8 cellular contexts compared by ENCODE assay signal in the genomic region with DNA sequence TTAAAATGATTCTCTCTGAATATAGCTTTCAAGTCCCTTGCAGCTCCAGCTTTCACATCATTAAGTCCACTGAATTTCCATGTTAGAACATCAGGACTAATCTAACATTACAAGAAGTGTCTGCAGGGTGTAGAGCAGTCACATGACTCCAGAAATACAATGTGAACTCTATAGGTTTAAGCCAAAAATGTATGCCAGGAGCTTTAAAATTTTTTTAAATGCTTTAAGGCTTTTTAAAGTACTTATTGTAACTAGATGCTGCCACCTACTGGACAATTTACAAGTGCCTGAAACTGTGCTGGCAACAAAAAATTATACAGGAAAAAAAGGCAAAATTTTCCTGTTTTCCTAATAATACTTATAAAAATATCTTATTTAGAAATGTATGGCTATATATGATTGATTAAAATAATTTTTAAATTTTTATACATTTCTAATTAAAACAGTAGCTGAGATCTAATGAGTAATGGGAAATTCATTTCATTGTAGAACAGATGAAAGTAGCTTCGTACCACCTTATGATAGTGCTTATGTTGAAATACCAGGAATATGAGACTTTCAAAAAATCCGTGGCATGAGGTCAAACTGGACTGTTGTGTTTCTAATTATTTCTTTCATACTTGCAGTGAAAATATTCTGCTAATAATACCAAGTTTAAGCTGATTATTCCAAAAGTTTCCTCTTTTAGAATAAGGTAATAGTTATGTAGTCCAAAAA. TPM values are rescaled to one million over a fixed set of nuclear protein-coding genes. Genes with fewer than 3 reads are reported as not detected.
DNase-seq lines count a peak whose midpoint lies in the region; ATAC-seq, FAIRE-seq and TF ChIP-seq lines count a peak whose summit lies in the region.

No MANE protein-coding gene starts in this region.

- in situ Hi-C loops in gastrocnemius medialis (cut with MboI; ENCODE audit: low sequenced_read_pairs in 4 of 4): loop anchor here in 2 of 4 donors (5.0 to 25.0 kb wide), 3 partner anchors 70 to 1045 kb away; no protein-coding TSS in a partner anchor

- H3K9me3 Mint-ChIP-seq in activated T-helper 1 cell treated with anti-CD3 and anti-CD28 coated beads, Interleukin-12 subunit alpha, Interleukin-12 subunit beta, Interleukin-2, Interleukin-4 antibody, amounts not matched to agents 30 ng/mL and 10 ng/mL and 1 ng/mL, durations not matched to agents 14 hours and 24 hours and 36 hours: no peaks in the 10 kb centered on the region

- 43 to 50% (median 48%) methylated on average over 2 of the region's 2 CpGs for whole genome bisulfite sequencing in heart left ventricle, 4 donors

- H3K4me3 Mint-ChIP-seq in activated T-helper 1 cell treated with anti-CD3 and anti-CD28 coated beads, Interleukin-12 subunit alpha, Interleukin-12 subunit beta, Interleukin-2, Interleukin-4 antibody, amounts not matched to agents 30 ng/mL and 10 ng/mL and 1 ng/mL, durations not matched to agents 14 hours and 24 hours and 36 hours: no peak overlapping the region

- H3K27me3 Mint-ChIP-seq in activated T-helper 1 cell treated with anti-CD3 and anti-CD28 coated beads, Interleukin-12 subunit alpha, Interleukin-12 subunit beta, Interleukin-2, Interleukin-4 antibody, amounts not matched to agents 30 ng/mL and 10 ng/mL and 1 ng/mL, durations not matched to agents 14 hours and 24 hours and 36 hours (ENCODE audit: insufficient read depth): peaks cover 44% of the 10 kb centered on the region

- ATAC-seq in heart left ventricle: no peak
- no peak for ATAC-seq in gastrocnemius medialis

- H3K36me3 ChIP-seq in heart left ventricle (no peaks in the 10 kb centered on the region), gastrocnemius medialis (no peaks in the 10 kb centered on the region)

- TF ChIP-seq POLR2A in heart left ventricle (IDR thresholded peaks at IDR 0.05) (no peak), gastrocnemius medialis (IDR thresholded peaks at IDR 0.05) (no peak), GM12892 (IDR thresholded peaks at IDR 0.05; ENCODE audit: low read depth, low read length) (no peak)

- H3K4me1 Mint-ChIP-seq in activated T-helper 1 cell treated with anti-CD3 and anti-CD28 coated beads, Interleukin-12 subunit alpha, Interleukin-12 subunit beta, Interleukin-2, Interleukin-4 antibody, amounts not matched to agents 30 ng/mL and 10 ng/mL and 1 ng/mL, durations not matched to agents 14 hours and 24 hours and 36 hours (ENCODE audit: low read depth): no peaks in the 10 kb centered on the region

- H3K4me3 ChIP-seq in heart left ventricle: no peak overlapping the region
- H3K4me3 ChIP-seq in foreskin fibroblast (ENCODE audit: low read depth in 1 of 2, low read length in 2 of 2): no peak overlapping the region
- no peak overlapping the region for H3K4me3 ChIP-seq in gastrocnemius medialis

- H3K27ac ChIP-seq in heart left ventricle (no peak overlapping the region), gastrocnemius medialis (no peak overlapping the region)

- H3K27me3 ChIP-seq in heart left ventricle: no peaks in the 10 kb centered on the region
- H3K27me3 ChIP-seq in gastrocnemius medialis: no peaks in the 10 kb centered on the region

- no peak for FAIRE-seq in GM12892 (lab: Jason Lieb, UNC)

- no peak overlapping the region for H3K27ac Mint-ChIP-seq in activated T-helper 1 cell treated with anti-CD3 and anti-CD28 coated beads, Interleukin-12 subunit alpha, Interleukin-12 subunit beta, Interleukin-2, Interleukin-4 antibody, amounts not matched to agents 30 ng/mL and 10 ng/mL and 1 ng/mL, durations not matched to agents 14 hours and 24 hours and 36 hours

- DNase-seq in heart left ventricle (no peak), cardiac septum (ENCODE audit: low spot score) (no peak), NCI-H1105 (lab: John Stamatoyannopoulos, UW) (peak; percentile 26), SW480 (ENCODE audit: low spot score) (peak; percentile 56), foreskin fibroblast (peak in 1 of 2 donors; percentile 78), gastrocnemius medialis (no peak), GM12892 (ENCODE audit: insufficient read length) (no peak)
- DNase-seq in activated T-helper 1 cell treated with anti-CD3 and anti-CD28 coated beads, Interleukin-12 subunit alpha, Interleukin-12 subunit beta, Interleukin-2, Interleukin-4 antibody, amounts not matched to agents 30 ng/mL and 10 ng/mL and 1 ng/mL, durations not matched to agents 14 hours and 24 hours and 36 hours (ENCODE audit: low spot score): no peak

- H3K36me3 Mint-ChIP-seq in activated T-helper 1 cell treated with anti-CD3 and anti-CD28 coated beads, Interleukin-12 subunit alpha, Interleukin-12 subunit beta, Interleukin-2, Interleukin-4 antibody, amounts not matched to agents 30 ng/mL and 10 ng/mL and 1 ng/mL, durations not matched to agents 14 hours and 24 hours and 36 hours (ENCODE audit: low read depth): no peaks in the 10 kb centered on the region

- intact Hi-C loops in heart left ventricle (cut with DNase I) (loop anchor here (1.0 to 10.0 kb wide), 16 partner anchors 70 to 1052 kb away; a partner anchor contains a TSS), cardiac septum (cut with DNase I) (loop anchor here (5.0 to 10.0 kb wide), 4 partner anchors 175 to 1050 kb away; a partner anchor contains a TSS), gastrocnemius medialis (cut with DNase I; ENCODE audit: low total_unique reads) (loop anchor here (1.0 to 10.0 kb wide), 4 partner anchors 72 to 1050 kb away; a partner anchor contains a TSS)
- intact Hi-C loops in activated T-helper 1 cell treated with anti-CD3 and anti-CD28 coated beads, Interleukin-12 subunit alpha, Interleukin-12 subunit beta, Interleukin-2, Interleukin-4 antibody, amounts not matched to agents 30 ng/mL and 10 ng/mL and 1 ng/mL, durations not matched to agents 14 hours and 24 hours and 36 hours (cut with micrococcal nuclease): loop anchor here (1.0 to 2.0 kb wide), 5 partner anchors 71 to 1049 kb away; no protein-coding TSS in a partner anchor

- TF ChIP-seq CTCF in heart left ventricle (IDR thresholded peaks at IDR 0.05): peak; percentile 81 to 95 (median 84)
- TF ChIP-seq CTCF in foreskin fibroblast (IDR thresholded peaks at IDR 0.05; ENCODE audit: low read depth, low read length): peak; percentile 64
- TF ChIP-seq CTCF in gastrocnemius medialis (IDR thresholded peaks at IDR 0.05 in 4 of 5, conservative IDR thresholded peaks at IDR 0.05 in 1 of 5): peak; percentile 52 to 86 (median 55)

- no peaks in the 10 kb centered on the region for H3K4me1 ChIP-seq in heart left ventricle
- H3K4me1 ChIP-seq in gastrocnemius medialis: no peaks in the 10 kb centered on the region

- peaks cover 0 to 2% (median 0%) of the 10 kb centered on the region in 12 donors for H3K9me3 ChIP-seq in heart left ventricle
- H3K9me3 ChIP-seq in gastrocnemius medialis: no peaks in the 10 kb centered on the region

RNA-seq across cellular contexts. Expression of a gene that starts 25.7 kb away (rescaled TPM):
- total RNA-seq in heart left ventricle (1 to 10 TPM in 5 of 9 donors, under 1 TPM in 3, not detected in 1; 0.28 to 3.7 (median 1.5) TPM), cardiac septum (2.0 TPM), gastrocnemius medialis (10 to 100 TPM in 1 of 4 donors, 1 to 10 TPM in 1, under 1 TPM in 1, not detected in 1; 0.11 to 23.9 (median 1.0) TPM)
- under 1 TPM; 0.28 to 0.57 TPM for polyA plus RNA-seq in heart left ventricle
- polyA plus RNA-seq in GM12892 (2012; ENCODE audit: missing spikeins): not detected
- 0.26 and 0.34 TPM in 2 replicates for total RNA-seq in activated T-helper 1 cell treated with anti-CD3 and anti-CD28 coated beads, Interleukin-12 subunit alpha, Interleukin-12 subunit beta, Interleukin-2, Interleukin-4 antibody, amounts not matched to agents 30 ng/mL and 10 ng/mL and 1 ng/mL, durations not matched to agents 14 hours and 24 hours and 36 hours

Comparison
In these comparisons a context has a peak if more than half of its experiments do, and no peak if none do; other contexts are left out.
1. DNase-seq: peak in NCI-H1105 (single experiment) and SW480 (single experiment); none in heart left ventricle (0 of 5), cardiac septum (single experiment), gastrocnemius medialis (0 of 2), GM12892 (single experiment) and activated T-helper 1 cell treated with anti-CD3 and anti-CD28 coated beads, Interleukin-12 subunit alpha, Interleukin-12 subunit beta, Interleukin-2, Interleukin-4 antibody, amounts not matched to agents 30 ng/mL and 10 ng/mL and 1 ng/mL, durations not matched to agents 14 hours and 24 hours and 36 hours (single experiment).
2. Peak in every context shown above with its lines, with median percentiles within 50 percentile points of each other: CTCF ChIP-seq.